8 cellular contexts compared by ENCODE assay signal in genomic region chr13:111183959-111184684, GRCh38.
A peak's percentile ranks its signal among the peaks of the same experiment; 100 is the strongest.
DNase-seq lines count a peak whose midpoint lies in the region; ATAC-seq and TF ChIP-seq lines count a peak whose summit lies in the region.

No MANE protein-coding gene starts in this region.

- no CpG with 5 or more reads among the region's 13 CpGs for WGBS in H9 (ENCODE audit: extremely low coverage, insufficient read length, low lambda C conversion rate)

- ATAC-seq in CD4-positive, CD25-positive, alpha-beta regulatory T cell (ENCODE audit: low read depth in 2 of 2) = no peak
- no peak for ATAC-seq in GM21423 (IDR thresholded peaks at IDR 0.05; ENCODE audit: unreplicated experiment)
- no peak for ATAC-seq in HG03045 (IDR thresholded peaks at IDR 0.05; ENCODE audit: unreplicated experiment)

- peak overlapping the region; percentile 82 to 95 (median 90) for H3K27ac Mint-ChIP-seq in CD4-positive, CD25-positive, alpha-beta regulatory T cell
- H3K27ac Mint-ChIP-seq in H9 = peak overlapping the region in 2 of 3 experiments; percentile 38 to 76; a peak in 2 of 7 replicates
- H3K27ac Mint-ChIP-seq in activated T-helper 1 cell treated with anti-CD3 and anti-CD28 coated beads, Interleukin-12 subunit alpha, Interleukin-12 subunit beta, Interleukin-2, Interleukin-4 antibody, amounts not matched to agents 30 ng/mL and 10 ng/mL and 1 ng/mL, durations not matched to agents 14 hours and 24 hours and 36 hours = peak overlapping the region; percentile 87
- H3K27ac Mint-ChIP-seq in mesothelial cell of epicardium = peak overlapping the region; percentile 63

- H3K56ac ChIP-seq in H9 (ENCODE audit: insufficient read length, low read depth, low read length) = no peak overlapping the region

- intact Hi-C loops in activated T-helper 1 cell treated with anti-CD3 and anti-CD28 coated beads, Interleukin-12 subunit alpha, Interleukin-12 subunit beta, Interleukin-2, Interleukin-4 antibody, amounts not matched to agents 30 ng/mL and 10 ng/mL and 1 ng/mL, durations not matched to agents 14 hours and 24 hours and 36 hours (cut with micrococcal nuclease) = no loop called here
- intact Hi-C loops in A673 (cut with micrococcal nuclease; ENCODE audit: unreplicated experiment) = no loop called here

- peak overlapping the region; percentile 72 to 89 (median 86) for H3K4me3 Mint-ChIP-seq in CD4-positive, CD25-positive, alpha-beta regulatory T cell
- H3K4me3 Mint-ChIP-seq in H9 = no peak overlapping the region
- H3K4me3 Mint-ChIP-seq in activated T-helper 1 cell treated with anti-CD3 and anti-CD28 coated beads, Interleukin-12 subunit alpha, Interleukin-12 subunit beta, Interleukin-2, Interleukin-4 antibody, amounts not matched to agents 30 ng/mL and 10 ng/mL and 1 ng/mL, durations not matched to agents 14 hours and 24 hours and 36 hours = peak overlapping the region; percentile 56
- H3K4me3 Mint-ChIP-seq in mesothelial cell of epicardium = no peak overlapping the region

- peak overlapping the region; percentile 66 for H3K4me3 ChIP-seq in CD4-positive, CD25-positive, alpha-beta regulatory T cell (ENCODE audit: low read depth, low read length)
- H3K4me3 ChIP-seq in A673 (ENCODE audit: low read depth, low read length, poor library complexity, severe bottlenecking) = no peak overlapping the region

- H3K4ac ChIP-seq in H9 (ENCODE audit: low read depth, low read length) = no peak overlapping the region

- H3K23me2 ChIP-seq in H9 (ENCODE audit: insufficient read length, low read depth, low read length, poor library complexity, severe bottlenecking) = peaks cover 3% of the 10 kb centered on the region

- H3K23ac ChIP-seq in H9 (ENCODE audit: insufficient read length, low read depth, low read length) = no peak overlapping the region

- H3K27me3 Mint-ChIP-seq in CD4-positive, CD25-positive, alpha-beta regulatory T cell = no peaks in the 10 kb centered on the region
- H3K27me3 Mint-ChIP-seq in H9 (ENCODE audit: low read depth) (no peaks in the 10 kb centered on the region; the same call in 1 of the 2 replicates), mesothelial cell of epicardium (ENCODE audit: low read depth) (no peaks in the 10 kb centered on the region)
- no peaks in the 10 kb centered on the region for H3K27me3 Mint-ChIP-seq in activated T-helper 1 cell treated with anti-CD3 and anti-CD28 coated beads, Interleukin-12 subunit alpha, Interleukin-12 subunit beta, Interleukin-2, Interleukin-4 antibody, amounts not matched to agents 30 ng/mL and 10 ng/mL and 1 ng/mL, durations not matched to agents 14 hours and 24 hours and 36 hours (ENCODE audit: insufficient read depth)

- CTCF ChIA-PET in A673 (lab: Charles Lee) = no interaction called here

- no peaks in the 10 kb centered on the region for H4K20me1 ChIP-seq in H9 (ENCODE audit: control insufficient read depth, insufficient read depth, insufficient read length)

- H2AK5ac ChIP-seq in H9 (ENCODE audit: insufficient read length, low read length) = no peak overlapping the region

- H3T11ph ChIP-seq in H9 (ENCODE audit: low read length) = no peak overlapping the region

- H3K14ac ChIP-seq in H9 (ENCODE audit: insufficient read depth, low read length) = no peak overlapping the region

- peaks cover 70% of the 10 kb centered on the region for H3K4me1 ChIP-seq in CD4-positive, CD25-positive, alpha-beta regulatory T cell (ENCODE audit: control insufficient read depth, insufficient read depth, low read length, poor library complexity, severe bottlenecking)
- H3K4me1 ChIP-seq in H9 (ENCODE audit: insufficient read depth, low read length) (peaks cover 2% of the 10 kb centered on the region; the same call in 1 of the 2 replicates), A673 (ENCODE audit: insufficient read depth, low read length, poor library complexity, severe bottlenecking) (peaks cover 40% of the 10 kb centered on the region)

- peak overlapping the region; percentile 64 for H3K27ac ChIP-seq in CD4-positive, CD25-positive, alpha-beta regulatory T cell (ENCODE audit: insufficient read depth, low read length, poor library complexity, severe bottlenecking)
- H3K27ac ChIP-seq in H9 (ENCODE audit: insufficient read length, low read depth, low read length) (no peak overlapping the region), A673 (ENCODE audit: low read depth, low read length, poor library complexity, severe bottlenecking) (no peak overlapping the region)

- H3K79me2 ChIP-seq in H9 (ENCODE audit: insufficient read depth, low read length) = peaks cover 39% of the 10 kb centered on the region; the same call in 1 of the 2 replicates

- no peak for TF ChIP-seq CTCF in H9 (conservative IDR thresholded peaks at IDR 0.05)
- no peak for TF ChIP-seq CTCF in mesothelial cell of epicardium (IDR thresholded peaks at IDR 0.05; ENCODE audit: unreplicated experiment)
- no peak for TF ChIP-seq CTCF in A673 (conservative IDR thresholded peaks at IDR 0.05; ENCODE audit: low read depth, low read length)

- no peak overlapping the region for H2BK12ac ChIP-seq in H9 (ENCODE audit: insufficient read length, low read depth, low read length)

- no peak overlapping the region for H2BK20ac ChIP-seq in H9 (ENCODE audit: low read depth, low read length, poor library complexity, severe bottlenecking)

- H3K27me3 ChIP-seq in CD4-positive, CD25-positive, alpha-beta regulatory T cell (ENCODE audit: control insufficient read depth, insufficient read depth, low read length) = no peaks in the 10 kb centered on the region
- H3K27me3 ChIP-seq in H9 (ENCODE audit: insufficient read depth, low read length) (no peaks in the 10 kb centered on the region), A673 (replicated peaks; ENCODE audit: insufficient read depth, low read depth, low read length, poor library complexity) (no peaks in the 10 kb centered on the region)

- H2BK120ac ChIP-seq in H9 (ENCODE audit: low read depth, low read length, poor library complexity, severe bottlenecking) = no peak overlapping the region

- no peaks in the 10 kb centered on the region for H3K36me3 ChIP-seq in CD4-positive, CD25-positive, alpha-beta regulatory T cell (ENCODE audit: control insufficient read depth, insufficient read depth, low read length)
- H3K36me3 ChIP-seq in A673 (ENCODE audit: insufficient read depth, low read length, poor library complexity, severe bottlenecking) = no peaks in the 10 kb centered on the region

- no peak overlapping the region for H2BK5ac ChIP-seq in H9 (ENCODE audit: insufficient read length, low read length)

- H3K9ac ChIP-seq in H9 (ENCODE audit: extremely low read depth, insufficient read length, low read length) = no peak overlapping the region

- POLR2A ChIA-PET in A673 (lab: Charles Lee; ENCODE audit: low non-redundant PET) = no interaction called here

- H3K9me3 Mint-ChIP-seq in CD4-positive, CD25-positive, alpha-beta regulatory T cell = peaks cover 0 to 2% (median 0%) of the 10 kb centered on the region in 7 donors
- H3K9me3 Mint-ChIP-seq in H9 = no peaks in the 10 kb centered on the region; a peak in 2 of 5 replicates
- H3K9me3 Mint-ChIP-seq in activated T-helper 1 cell treated with anti-CD3 and anti-CD28 coated beads, Interleukin-12 subunit alpha, Interleukin-12 subunit beta, Interleukin-2, Interleukin-4 antibody, amounts not matched to agents 30 ng/mL and 10 ng/mL and 1 ng/mL, durations not matched to agents 14 hours and 24 hours and 36 hours = no peaks in the 10 kb centered on the region
- H3K9me3 Mint-ChIP-seq in mesothelial cell of epicardium = no peaks in the 10 kb centered on the region

- no peaks in the 10 kb centered on the region for H3K9me3 ChIP-seq in CD4-positive, CD25-positive, alpha-beta regulatory T cell (ENCODE audit: control insufficient read depth in 2 of 2, low read length in 2 of 2)
- no peaks in the 10 kb centered on the region for H3K9me3 ChIP-seq in H9 (ENCODE audit: control insufficient read depth, low read depth, low read length)
- no peaks in the 10 kb centered on the region for H3K9me3 ChIP-seq in A673 (ENCODE audit: low read depth, low read length, poor library complexity, severe bottlenecking)

- no peak overlapping the region for H2AFZ ChIP-seq in H9 (ENCODE audit: low read length)

- peaks cover 6% of the 10 kb centered on the region for H3K36me3 Mint-ChIP-seq in CD4-positive, CD25-positive, alpha-beta regulatory T cell
- H3K36me3 Mint-ChIP-seq in H9 (ENCODE audit: insufficient read depth in 1 of 3, low read depth in 3 of 3) = peaks cover 5 to 9% (median 6%) of the 10 kb centered on the region in 3 experiments
- H3K36me3 Mint-ChIP-seq in activated T-helper 1 cell treated with anti-CD3 and anti-CD28 coated beads, Interleukin-12 subunit alpha, Interleukin-12 subunit beta, Interleukin-2, Interleukin-4 antibody, amounts not matched to agents 30 ng/mL and 10 ng/mL and 1 ng/mL, durations not matched to agents 14 hours and 24 hours and 36 hours (ENCODE audit: low read depth) = peaks cover 43% of the 10 kb centered on the region
- H3K36me3 Mint-ChIP-seq in mesothelial cell of epicardium = peaks cover 5% of the 10 kb centered on the region

- peaks cover 15% of the 10 kb centered on the region for H3K79me1 ChIP-seq in H9 (ENCODE audit: insufficient read depth, low read depth, low read length, poor library complexity, severe bottlenecking)

- H2BK15ac ChIP-seq in H9 (ENCODE audit: low read depth, low read length) = no peak overlapping the region

- peaks cover 38 to 100% (median 82%) of the 10 kb centered on the region in 4 donors for H3K4me1 Mint-ChIP-seq in CD4-positive, CD25-positive, alpha-beta regulatory T cell
- H3K4me1 Mint-ChIP-seq in H9 (peaks cover 31 to 34% of the 10 kb centered on the region in 2 experiments), mesothelial cell of epicardium (peaks cover 21% of the 10 kb centered on the region)
- H3K4me1 Mint-ChIP-seq in activated T-helper 1 cell treated with anti-CD3 and anti-CD28 coated beads, Interleukin-12 subunit alpha, Interleukin-12 subunit beta, Interleukin-2, Interleukin-4 antibody, amounts not matched to agents 30 ng/mL and 10 ng/mL and 1 ng/mL, durations not matched to agents 14 hours and 24 hours and 36 hours (ENCODE audit: low read depth) = peaks cover 88% of the 10 kb centered on the region

- BruUV-seq in A673 (replicated peaks; lab: Mats Ljungman, UMichigan) = no TSS peak

- H4K8ac ChIP-seq in H9 (replicated peaks; ENCODE audit: insufficient read length, low read depth, low read length) = no peak overlapping the region

- no peak overlapping the region for H3K18ac ChIP-seq in H9 (ENCODE audit: insufficient read length, low read depth, low read length)

- no peak overlapping the region for H4K5ac ChIP-seq in H9 (ENCODE audit: insufficient read length, low read depth, low read length)

- H3K4me2 ChIP-seq in H9 (ENCODE audit: insufficient read depth, insufficient read length, low read length) = no peak overlapping the region

- peak in 1 of 3 donors; percentile 12 for DNase-seq in CD4-positive, CD25-positive, alpha-beta regulatory T cell
- DNase-seq in H9 = no peak
- no peak for DNase-seq in activated T-helper 1 cell treated with anti-CD3 and anti-CD28 coated beads, Interleukin-12 subunit alpha, Interleukin-12 subunit beta, Interleukin-2, Interleukin-4 antibody, amounts not matched to agents 30 ng/mL and 10 ng/mL and 1 ng/mL, durations not matched to agents 14 hours and 24 hours and 36 hours (ENCODE audit: low spot score)
- no peak for DNase-seq in mesothelial cell of epicardium (ENCODE audit: low spot score in 2 of 2, unreplicated experiment in 2 of 2)
- no peak for DNase-seq in NOMO-1 treated with DMSO at 0.1 percent for 48 hours (lab: John Stamatoyannopoulos, UW; ENCODE audit: unreplicated experiment)
- DNase-seq in A673 (ENCODE audit: low spot score) = no peak

- H4K91ac ChIP-seq in H9 (ENCODE audit: insufficient read length, low read depth, low read length) = no peak overlapping the region

Comparison
In these comparisons a context has a peak if more than half of its experiments do, and no peak if none do; other contexts are left out.
1. H3K4me3 Mint-ChIP-seq: peak in CD4-positive, CD25-positive, alpha-beta regulatory T cell (4 of 4) and activated T-helper 1 cell treated with anti-CD3 and anti-CD28 coated beads, Interleukin-12 subunit alpha, Interleukin-12 subunit beta, Interleukin-2, Interleukin-4 antibody, amounts not matched to agents 30 ng/mL and 10 ng/mL and 1 ng/mL, durations not matched to agents 14 hours and 24 hours and 36 hours (single experiment); none in H9 (0 of 2) and mesothelial cell of epicardium (single experiment).
2. Peak in every context shown above with its lines, with median percentiles within 50 percentile points of each other: H3K27ac Mint-ChIP-seq.